In the genomic region with DNA sequence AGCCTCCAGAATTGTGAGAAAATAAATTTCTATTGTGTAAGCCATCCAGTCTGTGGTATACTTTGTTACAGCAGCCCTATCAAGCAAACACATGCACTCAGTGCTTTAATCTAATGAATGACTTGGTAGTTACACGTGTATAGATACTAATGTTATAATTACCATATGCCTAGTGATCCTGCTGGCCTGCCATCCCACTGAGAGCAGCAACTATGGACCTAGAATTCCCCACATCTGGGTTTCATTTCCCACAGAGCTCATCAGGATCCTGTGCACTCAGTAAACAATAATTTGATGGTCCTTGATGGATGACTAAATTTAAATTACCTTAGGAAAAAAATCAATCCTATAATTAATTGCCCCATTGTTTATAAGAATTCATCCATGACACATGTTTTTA, we compare ENCODE assay signal across 10 cellular contexts.
DNase-seq lines count a peak whose midpoint lies in the region; ATAC-seq, FAIRE-seq and TF ChIP-seq lines count a peak whose summit lies in the region.
"Had no signal": no experiment of that assay in that cellular context is flagged by ENCODE, and none has a peak within 500 bp of the region (broad histone marks: within the 10 kb centered on the region; RNA-seq: fewer than 3 reads in every experiment).

No MANE protein-coding gene starts in this region.

- no peak for TF ChIP-seq CTCF in thoracic aorta (IDR thresholded peaks at IDR 0.05)

- H3K4me3 ChIP-seq in thoracic aorta, result no peak overlapping the region
- H3K4me3 ChIP-seq: gastrocnemius medialis had no signal

- no peaks in the 10 kb centered on the region for H3K27me3 ChIP-seq in thoracic aorta (replicated peaks; ENCODE audit: insufficient read depth)
- H3K27me3 ChIP-seq: gastrocnemius medialis had no signal

- peak; percentile 47 for DNase-seq in HCEC 1CT
- peak; percentile 74 for DNase-seq in SK-N-DZ (ENCODE audit: low spot score)
- DNase-seq in thoracic aorta (ENCODE audit: low spot score), result no peak
- no peak for DNase-seq in NCI-H2107 treated with DMSO at 0.1 percent for 48 hours (lab: John Stamatoyannopoulos, UW; ENCODE audit: unreplicated experiment)
- DNase-seq in LoVo (ENCODE audit: low spot score), result no peak
- DNase-seq: activated B cell treated with CpG ODN at 0.5 μM for 24 hours had no signal

- ATAC-seq in thoracic aorta (ENCODE audit: insufficient number of reproducible peaks, low FRiP score, low read depth), result no peak
- ATAC-seq in HG03039 (IDR thresholded peaks at IDR 0.05; ENCODE audit: unreplicated experiment), result no peak

- H3K9me3 ChIP-seq in thoracic aorta, result no peaks in the 10 kb centered on the region
- H3K9me3 ChIP-seq: gastrocnemius medialis had no signal

- FAIRE-seq in islet of Langerhans (lab: Jason Lieb, UNC), result peak; percentile 5
- FAIRE-seq: urothelium cell line had no signal

- no peaks in the 10 kb centered on the region for H3K36me3 ChIP-seq in thoracic aorta
- H3K36me3 ChIP-seq: gastrocnemius medialis had no signal

- peak overlapping the region; percentile 33 to 50 for H3K27ac ChIP-seq in thoracic aorta

- H3K4me1 ChIP-seq in thoracic aorta (ENCODE audit: control insufficient read depth in 1 of 2, low read depth in 2 of 2), result peaks cover 16 to 45% of the 10 kb centered on the region in 2 donors

Comparison
In these comparisons a context has a peak if more than half of its experiments do, and no peak if none do; other contexts are left out.
1. DNase-seq: peak in HCEC 1CT (single experiment) and SK-N-DZ (single experiment); none in thoracic aorta (single experiment), NCI-H2107 treated with DMSO at 0.1 percent for 48 hours (single experiment) and LoVo (single experiment).